ENCODE assay signal across 22 cellular contexts in genomic region chr1:78227705-78228260, GRCh38.
"Had no signal": no experiment of that assay in that cellular context is flagged by ENCODE, and none has a peak within 500 bp of the region (broad histone marks: within the 10 kb centered on the region; RNA-seq: fewer than 3 reads in every experiment).

No MANE protein-coding gene starts in this region.

- H3K27ac Mint-ChIP-seq: activated B cell treated with CpG ODN at 0.5 μM for 24 hours; activated CD4-positive, alpha-beta T cell treated with anti-CD3 and anti-CD28 coated beads for 36 hours; activated naive CD8-positive, alpha-beta T cell treated with anti-CD3 and anti-CD28 coated beads for 36 hours; activated T-cell treated with anti-CD3 and anti-CD28 coated beads, Interleukin-2, amount 50 U/mL, for 24 hours; activated T-helper 2 cell treated with anti-CD3 and anti-CD28 coated beads, Interferon-gamma antibody, Interleukin-2, Interleukin-4, amounts not matched to agents 10 μg/mL and 5 μg/mL and 100 μg/mL, durations not matched to agents 14 hours and 24 hours and 36 hours; T-helper 17 cell had no signal

- DNase-seq: activated B cell treated with CpG ODN at 0.5 μM for 24 hours; activated CD4-positive, alpha-beta T cell treated with anti-CD3 and anti-CD28 coated beads for 36 hours; activated CD4-positive, alpha-beta T cell treated with anti-CD3 and anti-CD28 coated beads, Interleukin-2, amount 50 U/mL, for 4 hours; activated CD8-positive, alpha-beta memory T cell treated with anti-CD3 and anti-CD28 coated beads for 24 hours; activated CD8-positive, alpha-beta memory T cell treated with anti-CD3 and anti-CD28 coated beads, Interleukin-2, amount 50 U/mL, for 4 hours; activated naive CD4-positive, alpha-beta T cell treated with Interleukin-2 at 50 U/mL for 16 hours; activated naive CD8-positive, alpha-beta T cell treated with anti-CD3 and anti-CD28 coated beads for 36 hours; activated T-cell treated with anti-CD3 and anti-CD28 coated beads, Interleukin-2, amount 50 U/mL, for 24 hours; amniotic stem cell; left cardiac atrium; lower lobe of right lung; mucosa of descending colon; occipital lobe; posterior cingulate gyrus; stimulated activated CD4-positive, alpha-beta T cell treated with anti-CD3 and anti-CD28 coated beads, Interleukin-4, amount 100 ng/mL, for 24 hours; stimulated activated naive CD4-positive, alpha-beta T cell treated with Interleukin-2 at 50 U/mL for 16 hours; T-helper 17 cell had no signal

- H3K27ac ChIP-seq: cardiac muscle cell, lower lobe of right lung had no signal

- H3K4me3 ChIP-seq: cardiac muscle cell, lower lobe of right lung, mucosa of descending colon had no signal

- H3K4me1 Mint-ChIP-seq: activated B cell treated with CpG ODN at 0.5 μM for 24 hours; activated CD4-positive, alpha-beta T cell treated with anti-CD3 and anti-CD28 coated beads for 36 hours; activated naive CD8-positive, alpha-beta T cell treated with anti-CD3 and anti-CD28 coated beads for 36 hours; T-helper 17 cell had no signal

- H3K4me1 ChIP-seq: lower lobe of right lung had no signal

- H3K4me3 Mint-ChIP-seq: activated B cell treated with CpG ODN at 0.5 μM for 24 hours; activated CD4-positive, alpha-beta T cell treated with anti-CD3 and anti-CD28 coated beads for 36 hours; activated naive CD8-positive, alpha-beta T cell treated with anti-CD3 and anti-CD28 coated beads for 36 hours; activated T-cell treated with anti-CD3 and anti-CD28 coated beads, Interleukin-2, amount 50 U/mL, for 24 hours; T-helper 17 cell had no signal

- ATAC-seq: activated CD4-positive, alpha-beta T cell treated with anti-CD3 and anti-CD28 coated beads for 36 hours; esophagus mucosa; lower lobe of right lung; mucosa of descending colon; T-helper 17 cell had no signal

- H3K9me3 Mint-ChIP-seq: activated naive CD8-positive, alpha-beta T cell treated with anti-CD3 and anti-CD28 coated beads for 36 hours; activated T-cell treated with anti-CD3 and anti-CD28 coated beads, Interleukin-2, amount 50 U/mL, for 24 hours; activated T-helper 2 cell treated with anti-CD3 and anti-CD28 coated beads, Interferon-gamma antibody, Interleukin-2, Interleukin-4, amounts not matched to agents 10 μg/mL and 5 μg/mL and 100 μg/mL, durations not matched to agents 14 hours and 24 hours and 36 hours had no signal

- FAIRE-seq: frontal cortex, islet of Langerhans had no signal

- H3K9me3 ChIP-seq: lower lobe of right lung, mucosa of descending colon had no signal

- H3K36me3 Mint-ChIP-seq: activated naive CD8-positive, alpha-beta T cell treated with anti-CD3 and anti-CD28 coated beads for 36 hours had no signal

- H3K36me3 ChIP-seq: cardiac muscle cell, lower lobe of right lung had no signal
